1 cellular context compared by ENCODE assay signal in the genomic region with DNA sequence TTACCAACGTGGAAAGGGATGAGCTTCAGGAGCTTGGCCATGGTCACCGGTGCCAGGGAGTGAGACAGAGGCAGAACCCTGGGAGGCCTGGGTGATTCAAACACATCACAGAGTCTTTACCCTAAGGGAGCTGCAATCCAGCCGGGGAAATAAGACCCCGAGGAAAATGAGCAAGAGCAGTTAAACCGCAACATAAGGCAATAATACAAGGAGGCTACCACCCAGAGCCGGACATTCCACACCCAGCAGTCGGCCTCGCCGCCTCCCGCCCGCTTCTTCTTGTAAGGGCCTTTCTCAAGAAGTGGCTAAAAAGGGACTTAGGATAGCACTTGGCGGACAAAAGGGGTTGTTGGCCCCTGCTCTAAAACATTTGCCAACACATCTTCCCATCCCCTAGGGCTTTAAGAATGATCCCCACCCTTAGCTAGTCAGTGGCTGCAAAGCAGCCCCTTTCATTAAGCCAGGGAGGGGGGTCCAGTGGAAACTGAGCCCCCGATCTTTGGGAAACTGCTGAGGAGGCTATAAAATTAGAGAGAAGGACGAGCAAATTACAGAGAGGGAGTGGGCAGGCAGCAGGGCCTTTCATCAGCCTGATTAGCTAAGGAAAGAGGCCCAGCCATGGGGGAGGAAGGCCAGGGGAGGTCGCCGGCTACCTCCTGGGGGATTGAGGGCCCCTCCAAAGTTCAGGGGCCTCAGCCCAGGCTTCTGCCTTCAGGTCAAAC.
A peak's percentile ranks its signal among the peaks of the same experiment; 100 is the strongest.
TF ChIP-seq lines count a peak whose summit lies in the region.

No MANE protein-coding gene starts in this region.

TF ChIP-seq in K562, 482 proteins besides CTCF, POLR2A, EP300 and RAD21:
- TF ChIP-seq ZNF316 (IDR thresholded peaks at IDR 0.05) (peak; percentile 60), CAMTA2 (CRISPR knock-in tag; conservative IDR thresholded peaks at IDR 0.05) (no peak), C11orf30 (IDR thresholded peaks at IDR 0.05; ENCODE audit: low read depth) (peak; percentile 35; the same call in 1 of the 2 replicates), PATZ1 (CRISPR knock-in tag; IDR thresholded peaks at IDR 0.05; ENCODE audit: borderline replicate concordance) (no peak)
TF ChIP-seq in K562: peak in this region for 2.
